In the genomic region with DNA sequence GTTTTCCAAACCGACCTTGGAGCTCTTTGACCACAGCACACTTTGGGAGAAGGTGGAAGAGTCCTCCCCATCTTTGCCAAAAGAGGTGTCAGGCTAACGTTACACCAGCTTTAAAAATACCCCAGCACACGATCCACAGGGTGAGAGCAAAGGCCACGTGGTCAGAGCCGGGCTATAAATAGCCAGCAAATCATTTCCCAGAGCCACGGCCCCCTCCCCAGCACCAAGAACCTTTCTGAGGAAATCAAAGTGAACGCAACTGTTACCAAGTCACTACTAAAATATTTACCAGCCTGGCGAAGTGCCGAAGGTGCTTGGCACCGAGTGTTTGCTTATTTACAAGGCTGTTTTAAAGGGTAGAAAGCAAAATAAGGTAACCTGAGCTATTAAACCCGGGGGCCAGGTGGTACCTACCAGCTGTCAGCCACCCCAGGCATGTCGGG, we compare ENCODE assay signal across 10 cellular contexts.
DNase-seq lines count a peak whose midpoint lies in the region; ATAC-seq and TF ChIP-seq lines count a peak whose summit lies in the region.
"Had no signal": no experiment of that assay in that cellular context is flagged by ENCODE, and none has a peak within 500 bp of the region (broad histone marks: within the 10 kb centered on the region; RNA-seq: fewer than 3 reads in every experiment).

No MANE protein-coding gene starts in this region.

- H3K27ac ChIP-seq in GM23248: no peak overlapping the region
- H3K27ac ChIP-seq in A673 (ENCODE audit: low read depth, low read length, poor library complexity, severe bottlenecking): no peak overlapping the region

- CTCF ChIA-PET in A673 (lab: Charles Lee): no interaction called here

- H3K4me3 ChIP-seq in GM23248: no peak overlapping the region
- no peak overlapping the region for H3K4me3 ChIP-seq in retinal pigment epithelial cell (ENCODE audit: low read length)
- no peak overlapping the region for H3K4me3 ChIP-seq in A673 (ENCODE audit: low read depth, low read length, poor library complexity, severe bottlenecking)

- H2AFZ ChIP-seq in GM23248: no peak overlapping the region

- H3K9me3 ChIP-seq in GM23248 (ENCODE audit: low read depth): no peaks in the 10 kb centered on the region
- no peaks in the 10 kb centered on the region for H3K9me3 ChIP-seq in A673 (ENCODE audit: low read depth, low read length, poor library complexity, severe bottlenecking)

- in situ Hi-C loops in GM23248 (cut with MboI): no loop called here

- no peaks in the 10 kb centered on the region for H3F3A ChIP-seq in GM23248 (ENCODE audit: insufficient read depth)

- POLR2A ChIA-PET in A673 (lab: Charles Lee; ENCODE audit: low non-redundant PET): no interaction called here

- H3K9ac ChIP-seq in GM23248: no peak overlapping the region

- intact Hi-C loops in A673 (cut with micrococcal nuclease; ENCODE audit: unreplicated experiment): no loop called here

- DNase-seq in GM23248 (peak; percentile 50), NCI-H510A (lab: John Stamatoyannopoulos, UW) (peak; percentile 89), fibroblast of peridontal ligament (ENCODE audit: extremely low read depth) (peak; percentile 11), retinal pigment epithelial cell (ENCODE audit: low read depth) (peak; percentile 25), A673 (ENCODE audit: low spot score) (no peak), foreskin melanocyte (no peak)
- DNase-seq: activated naive CD4-positive, alpha-beta T cell treated with anti-CD3 and anti-CD28 coated beads, Interleukin-2, amount 50 U/mL, for 16 hours; islet precursor cell had no signal

- H3K4me1 ChIP-seq in GM23248 (ENCODE audit: insufficient read depth) (peaks cover 4% of the 10 kb centered on the region), A673 (ENCODE audit: insufficient read depth, low read length, poor library complexity, severe bottlenecking) (peaks cover 20% of the 10 kb centered on the region)

- no peak for TF ChIP-seq CTCF in retinal pigment epithelial cell (conservative IDR thresholded peaks at IDR 0.05; ENCODE audit: low read depth, low read length)
- no peak for TF ChIP-seq CTCF in A673 (conservative IDR thresholded peaks at IDR 0.05; ENCODE audit: low read depth, low read length)

- no peaks in the 10 kb centered on the region for H3K9me2 ChIP-seq in GM23248 (ENCODE audit: insufficient read depth)

- no TSS peak for BruUV-seq in A673 (replicated peaks; lab: Mats Ljungman, UMichigan)

- H3K27me3 ChIP-seq in GM23248 (replicated peaks; ENCODE audit: insufficient read depth): peaks cover 18% of the 10 kb centered on the region; the same call in 1 of the 2 replicates
- H3K27me3 ChIP-seq in A673 (replicated peaks; ENCODE audit: insufficient read depth, low read depth, low read length, poor library complexity): no peaks in the 10 kb centered on the region

- no peaks in the 10 kb centered on the region for H4K20me1 ChIP-seq in GM23248 (ENCODE audit: insufficient read depth)

- ATAC-seq in GM18868 (IDR thresholded peaks at IDR 0.05; ENCODE audit: unreplicated experiment) (no peak), HG02870 (IDR thresholded peaks at IDR 0.05; ENCODE audit: unreplicated experiment) (no peak)

- H3K79me2 ChIP-seq in GM23248 (ENCODE audit: insufficient read depth): no peaks in the 10 kb centered on the region

- H3K4me2 ChIP-seq in GM23248 (ENCODE audit: unreplicated experiment): no peak overlapping the region

- H3K36me3 ChIP-seq in GM23248 (ENCODE audit: low read depth): no peaks in the 10 kb centered on the region
- H3K36me3 ChIP-seq in A673 (ENCODE audit: insufficient read depth, low read length, poor library complexity, severe bottlenecking): no peaks in the 10 kb centered on the region

- 36 to 39% methylated on average over 12 of the region's 12 CpGs for WGBS in GM23248 (ENCODE audit: low coverage in 1 of 2, low lambda C conversion rate in 2 of 2, missing lambda C conversion rate in 2 of 2), 2 experiments

Comparison
In these comparisons a context has a peak if more than half of its experiments do, and no peak if none do; other contexts are left out.
1. DNase-seq: peak in GM23248 (single experiment), NCI-H510A (single experiment), fibroblast of peridontal ligament (single experiment) and retinal pigment epithelial cell (single experiment); none in A673 (single experiment) and foreskin melanocyte (single experiment).